Comparison of ENCODE assay signal across 14 cellular contexts in genomic region chr12:57079821-57080220, GRCh38. TPM values are rescaled to one million over a fixed set of nuclear protein-coding genes. Genes with fewer than 3 reads are reported as not detected.
DNase-seq lines count a peak whose midpoint lies in the region; ATAC-seq, FAIRE-seq and TF ChIP-seq lines count a peak whose summit lies in the region.
"Had no signal": no experiment of that assay in that cellular context is flagged by ENCODE, and none has a peak within 500 bp of the region (broad histone marks: within the 10 kb centered on the region; RNA-seq: fewer than 3 reads in every experiment).

No MANE protein-coding gene starts in this region.

- H3K27ac ChIP-seq in HepG2 (ENCODE audit: extremely low read length, insufficient read depth, low read length), result no peak overlapping the region
- H3K27ac ChIP-seq in right lobe of liver, result no peak overlapping the region
- H3K27ac ChIP-seq in muscle layer of colon (ENCODE audit: low read depth, low read length), result peak overlapping the region; percentile 74
- peak overlapping the region; percentile 55 to 87 for H3K27ac ChIP-seq in aorta (ENCODE audit: low read depth in 1 of 2, low read length in 2 of 2)

- BruUV-seq in HepG2 (replicated peaks; lab: Mats Ljungman, UMichigan) (no TSS peak), Calu3 (replicated peaks; lab: Mats Ljungman, UMichigan) (no TSS peak)

- H3K4me2 ChIP-seq in HepG2 (ENCODE audit: low read depth, low read length), result peak overlapping the region; percentile 73

- H2AFZ ChIP-seq in HepG2 (ENCODE audit: low read length), result no peak overlapping the region

- H3K36me3 Mint-ChIP-seq in activated T-helper 2 cell treated with anti-CD3 and anti-CD28 coated beads, Interferon-gamma antibody, Interleukin-2, Interleukin-4, amounts not matched to agents 10 μg/mL and 5 μg/mL and 100 μg/mL, durations not matched to agents 14 hours and 24 hours and 36 hours (ENCODE audit: low read depth), result peaks cover 34% of the 10 kb centered on the region
- H3K36me3 Mint-ChIP-seq in Calu3 (ENCODE audit: insufficient read depth, unreplicated experiment), result peaks cover 33% of the 10 kb centered on the region

- H3K27me3 ChIP-seq in HepG2 (ENCODE audit: control insufficient read depth in 1 of 2, insufficient read depth in 2 of 2, low read length in 2 of 2) (no peaks in the 10 kb centered on the region), right lobe of liver (no peaks in the 10 kb centered on the region), muscle layer of colon (ENCODE audit: control insufficient read depth in 1 of 2, insufficient read depth in 2 of 2, low read length in 2 of 2) (no peaks in the 10 kb centered on the region), aorta (ENCODE audit: control insufficient read depth in 1 of 2, insufficient read depth in 2 of 2, low read length in 1 of 2) (no peaks in the 10 kb centered on the region)
- H3K27me3 ChIP-seq: Peyer's patch had no signal

- H3K4me3 Mint-ChIP-seq in activated T-helper 2 cell treated with anti-CD3 and anti-CD28 coated beads, Interferon-gamma antibody, Interleukin-2, Interleukin-4, amounts not matched to agents 10 μg/mL and 5 μg/mL and 100 μg/mL, durations not matched to agents 14 hours and 24 hours and 36 hours (ENCODE audit: low read depth), result peak overlapping the region; percentile 34
- H3K4me3 Mint-ChIP-seq in Calu3 (ENCODE audit: low read depth, unreplicated experiment), result no peak overlapping the region

- in situ Hi-C loops in HepG2 (cut with HindIII; ENCODE audit: extremely low pct_ligation_motif_present, low pct_unique_long_range_greater_than_20kb), result no loop called here

- H3K4me1 ChIP-seq in HepG2 (ENCODE audit: insufficient read depth, low read length), result peaks cover 8% of the 10 kb centered on the region
- peaks cover 0 to 9% (median 3%) of the 10 kb centered on the region in 4 donors for H3K4me1 ChIP-seq in right lobe of liver
- peaks cover 7% of the 10 kb centered on the region for H3K4me1 ChIP-seq in muscle layer of colon (ENCODE audit: insufficient read depth, low read length)
- no peaks in the 10 kb centered on the region for H3K4me1 ChIP-seq in aorta (ENCODE audit: control insufficient read depth in 1 of 2, insufficient read depth in 2 of 2, low read length in 2 of 2)

- POLR2A ChIA-PET in HepG2 (lab: Yijun Ruan, JAX), result interaction anchor here (0.9 to 3.9 kb wide), 12 partner anchors 9 to 434 kb away, joined by 3 to 132 read pairs (median 10); partner anchors contain the start of genes ATP5F1B, LRP1, MYO1A and NAB2

- 0 out of 6 replicates have a peak overlapping the region, but pooled peaks of 1 of the 3 experiments have one; percentile 57 for H3K4me3 ChIP-seq in HepG2 (replicated peaks in 1 of 3; ENCODE audit: insufficient read depth in 1 of 3, low read depth in 2 of 3, low read length in 3 of 3)
- H3K4me3 ChIP-seq in right lobe of liver, result no peak overlapping the region
- H3K4me3 ChIP-seq in muscle layer of colon (ENCODE audit: low read depth in 1 of 2, low read length in 2 of 2), result no peak overlapping the region
- H3K4me3 ChIP-seq in aorta (ENCODE audit: low read length in 2 of 2), result no peak overlapping the region

- TF ChIP-seq POLR2A in HepG2 (IDR thresholded peaks at IDR 0.05; ENCODE audit: insufficient read depth in 1 of 2, low read depth in 2 of 2, low read length in 2 of 2) (no peak), right lobe of liver (IDR thresholded peaks at IDR 0.05) (no peak)

- H3K9ac ChIP-seq in HepG2 (ENCODE audit: insufficient read depth, low read depth, low read length) (no peak overlapping the region), muscle layer of colon (ENCODE audit: low read length) (no peak overlapping the region)

- H3K27ac Mint-ChIP-seq in activated T-helper 2 cell treated with anti-CD3 and anti-CD28 coated beads, Interferon-gamma antibody, Interleukin-2, Interleukin-4, amounts not matched to agents 10 μg/mL and 5 μg/mL and 100 μg/mL, durations not matched to agents 14 hours and 24 hours and 36 hours, result peak overlapping the region; percentile 98
- no peak overlapping the region for H3K27ac Mint-ChIP-seq in Calu3 (ENCODE audit: unreplicated experiment)

- peaks cover 28% of the 10 kb centered on the region for H3K4me1 Mint-ChIP-seq in activated T-helper 2 cell treated with anti-CD3 and anti-CD28 coated beads, Interferon-gamma antibody, Interleukin-2, Interleukin-4, amounts not matched to agents 10 μg/mL and 5 μg/mL and 100 μg/mL, durations not matched to agents 14 hours and 24 hours and 36 hours (ENCODE audit: low read depth)
- peaks cover 2% of the 10 kb centered on the region for H3K4me1 Mint-ChIP-seq in Calu3 (ENCODE audit: low read depth, unreplicated experiment)

- no peaks in the 10 kb centered on the region for H3K9me3 Mint-ChIP-seq in activated T-helper 2 cell treated with anti-CD3 and anti-CD28 coated beads, Interferon-gamma antibody, Interleukin-2, Interleukin-4, amounts not matched to agents 10 μg/mL and 5 μg/mL and 100 μg/mL, durations not matched to agents 14 hours and 24 hours and 36 hours
- no peaks in the 10 kb centered on the region for H3K9me3 Mint-ChIP-seq in Calu3 (ENCODE audit: low read depth, unreplicated experiment)

- intact Hi-C loops in HepG2 (cut with micrococcal nuclease; ENCODE audit: unreplicated experiment), result loop anchor here (2.0 kb wide), 1 partner anchor 13 kb away; no protein-coding TSS in a partner anchor
- intact Hi-C loops in right lobe of liver (cut with DNase I), result no loop called here
- intact Hi-C loops in activated T-helper 2 cell treated with anti-CD3 and anti-CD28 coated beads, Interferon-gamma antibody, Interleukin-2, Interleukin-4, amounts not matched to agents 10 μg/mL and 5 μg/mL and 100 μg/mL, durations not matched to agents 14 hours and 24 hours and 36 hours (cut with micrococcal nuclease), result loop anchor here (2.0 kb wide), 3 partner anchors 15 to 559 kb away; partner anchors contain the start of genes NACA and RBMS2
- intact Hi-C loops in aorta (cut with DNase I), result no loop called here
- intact Hi-C loops in Calu3 (cut with micrococcal nuclease; ENCODE audit: unreplicated experiment), result no loop called here

- 0% methylated on average over 1 of the region's 1 CpG for WGBS in HepG2 (ENCODE audit: low lambda C conversion rate)
- 89% methylated on average over 1 of the region's 1 CpG for WGBS in right lobe of liver (ENCODE audit: insufficient coverage, low coverage, low lambda C conversion rate, missing lambda C conversion rate)
- 73 to 74% methylated on average over 1 of the region's 1 CpG for WGBS in aorta, 2 donors

- TF ChIP-seq EP300 in HepG2 (IDR thresholded peaks at IDR 0.05; ENCODE audit: low read depth in 2 of 2, low read length in 2 of 2) (no peak), HepG2 (CRISPR knock-in tag; IDR thresholded peaks at IDR 0.05; ENCODE audit: borderline replicate concordance) (no peak)

- ATAC-seq in HepG2 (no peak), right lobe of liver (no peak), aorta (ENCODE audit: low FRiP score) (no peak), HG02571 (IDR thresholded peaks at IDR 0.05; ENCODE audit: unreplicated experiment) (no peak)

- no peak for TF ChIP-seq RAD21 in HepG2 (CRISPR knock-in tag; IDR thresholded peaks at IDR 0.05)

- H3K27me3 Mint-ChIP-seq in activated T-helper 2 cell treated with anti-CD3 and anti-CD28 coated beads, Interferon-gamma antibody, Interleukin-2, Interleukin-4, amounts not matched to agents 10 μg/mL and 5 μg/mL and 100 μg/mL, durations not matched to agents 14 hours and 24 hours and 36 hours (ENCODE audit: low read depth), result no peaks in the 10 kb centered on the region
- H3K27me3 Mint-ChIP-seq in Calu3 (ENCODE audit: unreplicated experiment), result no peaks in the 10 kb centered on the region

- peaks cover 8% of the 10 kb centered on the region for H3K79me2 ChIP-seq in HepG2 (ENCODE audit: insufficient read depth, low read length)

- TF ChIP-seq CTCF in HepG2 (CRISPR knock-in tag; IDR thresholded peaks at IDR 0.05), result no peak
- no peak for TF ChIP-seq CTCF in right lobe of liver (IDR thresholded peaks at IDR 0.05)
- TF ChIP-seq CTCF in Calu3 (IDR thresholded peaks at IDR 0.05; ENCODE audit: unreplicated experiment), result no peak

- H3K36me3 ChIP-seq in HepG2 (replicated peaks in 1 of 2; ENCODE audit: control insufficient read depth in 1 of 2, insufficient read depth in 2 of 2, low read length in 2 of 2) (no peaks in the 10 kb centered on the region), right lobe of liver (no peaks in the 10 kb centered on the region), muscle layer of colon (ENCODE audit: insufficient read depth, low read length) (no peaks in the 10 kb centered on the region), aorta (ENCODE audit: control insufficient read depth in 1 of 2, insufficient read depth in 2 of 2, low read length in 1 of 2) (no peaks in the 10 kb centered on the region)
- H3K36me3 ChIP-seq: Peyer's patch had no signal

- no peak for FAIRE-seq in HepG2 (lab: Jason Lieb, UNC)

- no peaks in the 10 kb centered on the region for H4K20me1 ChIP-seq in HepG2 (ENCODE audit: insufficient read depth, low read length)

- DNase-seq in HepG2 (ENCODE audit: low spot score), result no peak
- no peak for DNase-seq in right lobe of liver
- DNase-seq in activated T-helper 2 cell treated with anti-CD3 and anti-CD28 coated beads, Interferon-gamma antibody, Interleukin-2, Interleukin-4, amounts not matched to agents 10 μg/mL and 5 μg/mL and 100 μg/mL, durations not matched to agents 14 hours and 24 hours and 36 hours (ENCODE audit: low spot score), result no peak
- no peak for DNase-seq in aorta
- no peak for DNase-seq in Calu3
- DNase-seq in effector CD4-positive, alpha-beta T cell, result no peak
- DNase-seq: activated CD4-positive, alpha-beta T cell treated with anti-CD3 and anti-CD28 coated beads for 4 hours; mammary epithelial cell; NCI-H1417 treated with DMSO at 0.1 percent for 48 hours; Peyer's patch; stimulated activated CD4-positive, alpha-beta T cell treated with anti-CD3 and anti-CD28 coated beads, Interleukin-15, amount 100 ng/mL, for 24 hours had no signal

- CTCF ChIA-PET in HepG2 (lab: Yijun Ruan, JAX; ENCODE audit: low intra/inter-chr PET ratio, low total read pairs) (no interaction called here), Calu3 (lab: Charles Lee) (interaction anchor here (1.0 to 2.9 kb wide), 5 partner anchors 10 to 44 kb away, joined by 3 to 42 read pairs (median 7); partner anchors contain the start of gene STAT6)

- H3K9me3 ChIP-seq in HepG2 (ENCODE audit: low read length) (no peaks in the 10 kb centered on the region), right lobe of liver (no peaks in the 10 kb centered on the region), muscle layer of colon (ENCODE audit: low read length) (no peaks in the 10 kb centered on the region), aorta (ENCODE audit: control insufficient read depth, low read length) (no peaks in the 10 kb centered on the region)
- H3K9me3 ChIP-seq: Peyer's patch had no signal

RNA-seq across cellular contexts. Expression of gene NEMP1, which starts 1.2 kb away (rescaled TPM):
- total RNA-seq in HepG2 (2016; rRNA removed; fragmentation: Illumina TruSeq; extraction: Trizol) (8.3 and 12.9 TPM in 2 replicates), right lobe of liver (1 to 10 TPM; 3.8 to 6.2 (median 4.8) TPM), aorta (1 to 10 TPM; 7.6 to 10.0 TPM), Calu3 (2022) (60.4 and 63.2 TPM in 2 replicates)
- 1.1 and 1.5 TPM in 2 replicates for total RNA-seq in HepG2 (2016; cell fraction: cytosol; rRNA removed; fragmentation: Illumina TruSeq; extraction: Trizol; ENCODE audit: low read depth)
- total RNA-seq in HepG2 (2016; cell fraction: insoluble cytoplasmic fraction; rRNA removed; fragmentation: Illumina TruSeq; extraction: Trizol), result 8.4 and 12.6 TPM in 2 replicates
- total RNA-seq in HepG2 (2016; cell fraction: membrane; rRNA removed; fragmentation: Illumina TruSeq; extraction: Trizol), result 3.9 and 4.4 TPM in 2 replicates
- 18.4 and 20.1 TPM in 2 replicates for total RNA-seq in HepG2 (2016; cell fraction: nucleus; rRNA removed; fragmentation: Illumina TruSeq; extraction: Trizol)
- polyA plus RNA-seq in HepG2 (2011; rRNA removed) (7.4 and 11.4 TPM in 2 replicates), aorta (1 to 10 TPM in 1 of 2 donors, under 1 TPM in 1; 0.75 to 5.8 TPM)
- polyA plus RNA-seq in HepG2 (2011; cell fraction: cytosol; rRNA removed), result 4.1 and 4.8 TPM in 2 replicates
- polyA plus RNA-seq in HepG2 (2011; cell fraction: nucleus; rRNA removed), result 14.3 and 15.1 TPM in 2 replicates
- 4.5 and 6.4 TPM in 2 replicates for polyA plus RNA-seq in HepG2 (2012)
- polyA plus RNA-seq in HepG2 (2016; cell fraction: cytosol; fragmentation: Illumina TruSeq; extraction: Trizol; ENCODE audit: low read depth), result 0.51 and 0.62 TPM in 2 replicates
- 5.7 and 6.0 TPM in 2 replicates for polyA plus RNA-seq in HepG2 (2016; cell fraction: insoluble cytoplasmic fraction; fragmentation: Illumina TruSeq; extraction: Trizol; ENCODE audit: low read depth)
- 1.6 and 1.9 TPM in 2 replicates for polyA plus RNA-seq in HepG2 (2016; cell fraction: membrane; fragmentation: Illumina TruSeq; extraction: Trizol; ENCODE audit: low read depth)
- 24.7 and 25.8 TPM in 2 replicates for polyA plus RNA-seq in HepG2 (2016; cell fraction: nucleus; fragmentation: Illumina TruSeq; extraction: Trizol; ENCODE audit: insufficient read depth, low read depth)
- polyA minus RNA-seq in HepG2 (2011; rRNA and poly(A)+ RNA removed; ENCODE audit: low replicate concordance), result 11.6 and 44.1 TPM in 2 replicates
- 3.4 and 5.6 TPM in 2 replicates for polyA minus RNA-seq in HepG2 (2011; cell fraction: cytosol; rRNA and poly(A)+ RNA removed)
- polyA minus RNA-seq in HepG2 (2011; cell fraction: nucleus; rRNA and poly(A)+ RNA removed), result 11.1 and 11.2 TPM in 2 replicates
- total RNA-seq in activated T-helper 2 cell treated with anti-CD3 and anti-CD28 coated beads, Interferon-gamma antibody, Interleukin-2, Interleukin-4, amounts not matched to agents 10 μg/mL and 5 μg/mL and 100 μg/mL, durations not matched to agents 14 hours and 24 hours and 36 hours, result 79.8 and 86.7 TPM in 2 replicates

RNA-seq across cellular contexts. Expression of gene NAB2, which starts 9.1 kb away (rescaled TPM):
- total RNA-seq in HepG2 (2016; rRNA removed; fragmentation: Illumina TruSeq; extraction: Trizol) (11.0 and 11.7 TPM in 2 replicates), right lobe of liver (10 to 100 TPM in 2 of 6 experiments, 1 to 10 TPM in 4; 6.1 to 13.1 (median 8.9) TPM), aorta (10 to 100 TPM; 31.6 to 48.4 TPM), Calu3 (2022) (21.3 and 25.6 TPM in 2 replicates)
- 3.0 and 3.6 TPM in 2 replicates for total RNA-seq in HepG2 (2016; cell fraction: cytosol; rRNA removed; fragmentation: Illumina TruSeq; extraction: Trizol; ENCODE audit: low read depth)
- total RNA-seq in HepG2 (2016; cell fraction: insoluble cytoplasmic fraction; rRNA removed; fragmentation: Illumina TruSeq; extraction: Trizol), result 11.0 and 11.7 TPM in 2 replicates
- total RNA-seq in HepG2 (2016; cell fraction: membrane; rRNA removed; fragmentation: Illumina TruSeq; extraction: Trizol), result 6.6 and 6.9 TPM in 2 replicates
- 5.9 and 6.3 TPM in 2 replicates for total RNA-seq in HepG2 (2016; cell fraction: nucleus; rRNA removed; fragmentation: Illumina TruSeq; extraction: Trizol)
- polyA plus RNA-seq in HepG2 (2011; rRNA removed) (12.9 and 17.5 TPM in 2 replicates), aorta (10 to 100 TPM; 19.8 to 32.2 TPM)
- polyA plus RNA-seq in HepG2 (2011; cell fraction: cytosol; rRNA removed), result 11.8 and 13.8 TPM in 2 replicates
- polyA plus RNA-seq in HepG2 (2011; cell fraction: nucleus; rRNA removed), result 15.3 and 15.9 TPM in 2 replicates
- 8.1 and 11.0 TPM in 2 replicates for polyA plus RNA-seq in HepG2 (2012)
- polyA plus RNA-seq in HepG2 (2016; cell fraction: cytosol; fragmentation: Illumina TruSeq; extraction: Trizol; ENCODE audit: low read depth), result 1.9 and 2.1 TPM in 2 replicates
- 11.1 and 11.2 TPM in 2 replicates for polyA plus RNA-seq in HepG2 (2016; cell fraction: insoluble cytoplasmic fraction; fragmentation: Illumina TruSeq; extraction: Trizol; ENCODE audit: low read depth)
- polyA plus RNA-seq in HepG2 (2016; cell fraction: membrane; fragmentation: Illumina TruSeq; extraction: Trizol; ENCODE audit: low read depth), result 4.3 and 4.7 TPM in 2 replicates
- polyA plus RNA-seq in HepG2 (2016; cell fraction: nucleus; fragmentation: Illumina TruSeq; extraction: Trizol; ENCODE audit: insufficient read depth, low read depth), result 14.2 and 14.8 TPM in 2 replicates
- polyA minus RNA-seq in HepG2 (2011; rRNA and poly(A)+ RNA removed; ENCODE audit: low replicate concordance), result 19.1 and 23.7 TPM in 2 replicates
- polyA minus RNA-seq in HepG2 (2011; cell fraction: cytosol; rRNA and poly(A)+ RNA removed), result 9.8 and 9.9 TPM in 2 replicates
- 5.2 and 7.7 TPM in 2 replicates for polyA minus RNA-seq in HepG2 (2011; cell fraction: nucleus; rRNA and poly(A)+ RNA removed)
- 72.8 and 74.7 TPM in 2 replicates for total RNA-seq in activated T-helper 2 cell treated with anti-CD3 and anti-CD28 coated beads, Interferon-gamma antibody, Interleukin-2, Interleukin-4, amounts not matched to agents 10 μg/mL and 5 μg/mL and 100 μg/mL, durations not matched to agents 14 hours and 24 hours and 36 hours

RNA-seq across cellular contexts. Expression of gene MYO1A, which starts 29.9 kb away (rescaled TPM):
- total RNA-seq in HepG2 (2016; rRNA removed; fragmentation: Illumina TruSeq; extraction: Trizol), result 5.3 TPM in 2 replicates
- total RNA-seq in HepG2 (2016; cell fraction: cytosol; rRNA removed; fragmentation: Illumina TruSeq; extraction: Trizol; ENCODE audit: low read depth), result 0.61 and 0.62 TPM in 2 replicates
- total RNA-seq in HepG2 (2016; cell fraction: insoluble cytoplasmic fraction; rRNA removed; fragmentation: Illumina TruSeq; extraction: Trizol), result 2.6 and 4.1 TPM in 2 replicates
- 0.69 and 0.71 TPM in 2 replicates for total RNA-seq in HepG2 (2016; cell fraction: membrane; rRNA removed; fragmentation: Illumina TruSeq; extraction: Trizol)
- 2.9 and 4.9 TPM in 2 replicates for total RNA-seq in HepG2 (2016; cell fraction: nucleus; rRNA removed; fragmentation: Illumina TruSeq; extraction: Trizol)
- 6.0 and 10.6 TPM in 2 replicates for polyA plus RNA-seq in HepG2 (2011; rRNA removed)
- polyA plus RNA-seq in HepG2 (2011; cell fraction: cytosol; rRNA removed), result 2.8 and 3.1 TPM in 2 replicates
- 26.7 and 34.0 TPM in 2 replicates for polyA plus RNA-seq in HepG2 (2011; cell fraction: nucleus; rRNA removed)
- polyA plus RNA-seq in HepG2 (2012), result 6.9 and 13.6 TPM in 2 replicates
- 0.20 and 0.40 TPM in 2 replicates for polyA plus RNA-seq in HepG2 (2016; cell fraction: cytosol; fragmentation: Illumina TruSeq; extraction: Trizol; ENCODE audit: low read depth)
- 2.6 TPM in 2 replicates for polyA plus RNA-seq in HepG2 (2016; cell fraction: insoluble cytoplasmic fraction; fragmentation: Illumina TruSeq; extraction: Trizol; ENCODE audit: low read depth)
- 0.34 and 1.5 TPM in 2 replicates for polyA plus RNA-seq in HepG2 (2016; cell fraction: membrane; fragmentation: Illumina TruSeq; extraction: Trizol; ENCODE audit: low read depth)
- polyA plus RNA-seq in HepG2 (2016; cell fraction: nucleus; fragmentation: Illumina TruSeq; extraction: Trizol; ENCODE audit: insufficient read depth, low read depth), result 7.9 and 10.3 TPM in 2 replicates
- 0.28 and 14.9 TPM in 2 replicates for polyA minus RNA-seq in HepG2 (2011; rRNA and poly(A)+ RNA removed; ENCODE audit: low replicate concordance)
- polyA minus RNA-seq in HepG2 (2011; cell fraction: cytosol; rRNA and poly(A)+ RNA removed), result 2.3 and 3.9 TPM in 2 replicates
- polyA minus RNA-seq in HepG2 (2011; cell fraction: nucleus; rRNA and poly(A)+ RNA removed), result 11.2 and 13.8 TPM in 2 replicates
- total RNA-seq in right lobe of liver, result 1 to 10 TPM in 1 of 6 experiments, under 1 TPM in 4, not detected in 1; 0.27 to 1.9 (median 0.68) TPM
- 2.4 and 4.2 TPM in 2 replicates for total RNA-seq in activated T-helper 2 cell treated with anti-CD3 and anti-CD28 coated beads, Interferon-gamma antibody, Interleukin-2, Interleukin-4, amounts not matched to agents 10 μg/mL and 5 μg/mL and 100 μg/mL, durations not matched to agents 14 hours and 24 hours and 36 hours
- total RNA-seq in aorta, result 1 to 10 TPM in 1 of 2 donors, under 1 TPM in 1; 0.58 to 1.4 TPM
- polyA plus RNA-seq in aorta, result 10 to 100 TPM in 1 of 2 donors, under 1 TPM in 1; 0.05 to 77.4 TPM
- 0.31 and 1.5 TPM in 2 replicates for total RNA-seq in Calu3 (2022)
- total RNA-seq: H4, mammary epithelial cell had no signal

RNA-seq across cellular contexts. Expression of gene STAT6, which starts 31.3 kb away (rescaled TPM):
- 19.4 and 28.0 TPM in 2 replicates for total RNA-seq in HepG2 (2016; rRNA removed; fragmentation: Illumina TruSeq; extraction: Trizol)
- 6.8 and 8.2 TPM in 2 replicates for total RNA-seq in HepG2 (2016; cell fraction: cytosol; rRNA removed; fragmentation: Illumina TruSeq; extraction: Trizol; ENCODE audit: low read depth)
- total RNA-seq in HepG2 (2016; cell fraction: insoluble cytoplasmic fraction; rRNA removed; fragmentation: Illumina TruSeq; extraction: Trizol), result 16.5 and 28.8 TPM in 2 replicates
- total RNA-seq in HepG2 (2016; cell fraction: membrane; rRNA removed; fragmentation: Illumina TruSeq; extraction: Trizol), result 12.1 and 12.8 TPM in 2 replicates
- total RNA-seq in HepG2 (2016; cell fraction: nucleus; rRNA removed; fragmentation: Illumina TruSeq; extraction: Trizol), result 25.5 and 33.3 TPM in 2 replicates
- 62.2 and 68.7 TPM in 2 replicates for polyA plus RNA-seq in HepG2 (2011; rRNA removed)
- polyA plus RNA-seq in HepG2 (2011; cell fraction: cytosol; rRNA removed), result 28.2 and 38.4 TPM in 2 replicates
- 203 and 258 TPM in 2 replicates for polyA plus RNA-seq in HepG2 (2011; cell fraction: nucleus; rRNA removed)
- 33.9 and 37.3 TPM in 2 replicates for polyA plus RNA-seq in HepG2 (2012)
- polyA plus RNA-seq in HepG2 (2016; cell fraction: cytosol; fragmentation: Illumina TruSeq; extraction: Trizol; ENCODE audit: low read depth), result 3.4 and 3.9 TPM in 2 replicates
- polyA plus RNA-seq in HepG2 (2016; cell fraction: insoluble cytoplasmic fraction; fragmentation: Illumina TruSeq; extraction: Trizol; ENCODE audit: low read depth), result 16.5 and 19.0 TPM in 2 replicates
- 8.0 and 8.1 TPM in 2 replicates for polyA plus RNA-seq in HepG2 (2016; cell fraction: membrane; fragmentation: Illumina TruSeq; extraction: Trizol; ENCODE audit: low read depth)
- polyA plus RNA-seq in HepG2 (2016; cell fraction: nucleus; fragmentation: Illumina TruSeq; extraction: Trizol; ENCODE audit: insufficient read depth, low read depth), result 87.2 and 88.4 TPM in 2 replicates
- 65.8 and 169 TPM in 2 replicates for polyA minus RNA-seq in HepG2 (2011; rRNA and poly(A)+ RNA removed; ENCODE audit: low replicate concordance)
- 16.4 and 22.5 TPM in 2 replicates for polyA minus RNA-seq in HepG2 (2011; cell fraction: cytosol; rRNA and poly(A)+ RNA removed)
- polyA minus RNA-seq in HepG2 (2011; cell fraction: nucleus; rRNA and poly(A)+ RNA removed), result 34.6 and 43.3 TPM in 2 replicates
- total RNA-seq in right lobe of liver, result 100 to 1,000 TPM in 3 of 6 experiments, 10 to 100 TPM in 3; 61.8 to 108 (median 94.7) TPM
- 333 and 341 TPM in 2 replicates for total RNA-seq in activated T-helper 2 cell treated with anti-CD3 and anti-CD28 coated beads, Interferon-gamma antibody, Interleukin-2, Interleukin-4, amounts not matched to agents 10 μg/mL and 5 μg/mL and 100 μg/mL, durations not matched to agents 14 hours and 24 hours and 36 hours
- 100 to 1,000 TPM; 199 to 258 TPM for total RNA-seq in aorta
- 100 to 1,000 TPM in 1 of 2 donors, 10 to 100 TPM in 1; 99.8 to 382 TPM for polyA plus RNA-seq in aorta
- total RNA-seq in Calu3 (2022), result 213 and 243 TPM in 2 replicates

RNA-seq across cellular contexts. Expression of gene LRP1, which starts 48.5 kb away (rescaled TPM):
- total RNA-seq in HepG2 (2016; rRNA removed; fragmentation: Illumina TruSeq; extraction: Trizol) (14.7 and 16.5 TPM in 2 replicates), right lobe of liver (100 to 1,000 TPM; 268 to 387 (median 301) TPM), aorta (100 to 1,000 TPM; 517 to 992 TPM), Calu3 (2022) (12.4 and 16.6 TPM in 2 replicates)
- 7.0 and 7.1 TPM in 2 replicates for total RNA-seq in HepG2 (2016; cell fraction: cytosol; rRNA removed; fragmentation: Illumina TruSeq; extraction: Trizol; ENCODE audit: low read depth)
- 12.6 and 13.0 TPM in 2 replicates for total RNA-seq in HepG2 (2016; cell fraction: insoluble cytoplasmic fraction; rRNA removed; fragmentation: Illumina TruSeq; extraction: Trizol)
- total RNA-seq in HepG2 (2016; cell fraction: membrane; rRNA removed; fragmentation: Illumina TruSeq; extraction: Trizol), result 9.7 and 10.2 TPM in 2 replicates
- total RNA-seq in HepG2 (2016; cell fraction: nucleus; rRNA removed; fragmentation: Illumina TruSeq; extraction: Trizol), result 47.7 and 58.7 TPM in 2 replicates
- polyA plus RNA-seq in HepG2 (2011; rRNA removed) (30.8 and 33.6 TPM in 2 replicates), aorta (100 to 1,000 TPM in 1 of 2 donors, 10 to 100 TPM in 1; 36.8 to 223 TPM)
- polyA plus RNA-seq in HepG2 (2011; cell fraction: cytosol; rRNA removed), result 30.4 and 39.0 TPM in 2 replicates
- polyA plus RNA-seq in HepG2 (2011; cell fraction: nucleus; rRNA removed), result 188 and 243 TPM in 2 replicates
- 92.4 and 98.3 TPM in 2 replicates for polyA plus RNA-seq in HepG2 (2012)
- 2.5 TPM in 2 replicates for polyA plus RNA-seq in HepG2 (2016; cell fraction: cytosol; fragmentation: Illumina TruSeq; extraction: Trizol; ENCODE audit: low read depth)
- 11.6 and 18.1 TPM in 2 replicates for polyA plus RNA-seq in HepG2 (2016; cell fraction: insoluble cytoplasmic fraction; fragmentation: Illumina TruSeq; extraction: Trizol; ENCODE audit: low read depth)
- polyA plus RNA-seq in HepG2 (2016; cell fraction: membrane; fragmentation: Illumina TruSeq; extraction: Trizol; ENCODE audit: low read depth), result 4.9 TPM in 2 replicates
- polyA plus RNA-seq in HepG2 (2016; cell fraction: nucleus; fragmentation: Illumina TruSeq; extraction: Trizol; ENCODE audit: insufficient read depth, low read depth), result 95.2 and 99.3 TPM in 2 replicates
- polyA minus RNA-seq in HepG2 (2011; rRNA and poly(A)+ RNA removed; ENCODE audit: low replicate concordance), result 6.6 and 218 TPM in 2 replicates
- 92.2 and 104 TPM in 2 replicates for polyA minus RNA-seq in HepG2 (2011; cell fraction: cytosol; rRNA and poly(A)+ RNA removed)
- 85.0 and 102 TPM in 2 replicates for polyA minus RNA-seq in HepG2 (2011; cell fraction: nucleus; rRNA and poly(A)+ RNA removed)
- 1.8 and 2.1 TPM in 2 replicates for total RNA-seq in activated T-helper 2 cell treated with anti-CD3 and anti-CD28 coated beads, Interferon-gamma antibody, Interleukin-2, Interleukin-4, amounts not matched to agents 10 μg/mL and 5 μg/mL and 100 μg/mL, durations not matched to agents 14 hours and 24 hours and 36 hours

Comparison
In these comparisons a context has a peak if more than half of its experiments do, and no peak if none do; other contexts are left out.
1. intact Hi-C loops: an anchor here in HepG2 (2.0 kb wide) and activated T-helper 2 cell treated with anti-CD3 and anti-CD28 coated beads, Interferon-gamma antibody, Interleukin-2, Interleukin-4, amounts not matched to agents 10 μg/mL and 5 μg/mL and 100 μg/mL, durations not matched to agents 14 hours and 24 hours and 36 hours (2.0 kb wide); none called in right lobe of liver, aorta and Calu3.
2. H3K27ac ChIP-seq: peak in muscle layer of colon (single experiment) and aorta (2 of 2); none in HepG2 (single experiment) and right lobe of liver (0 of 3).